1 cellular context compared by ENCODE assay signal in genomic region chr10:22415072-22415471, GRCh38.
TF ChIP-seq lines count a peak whose summit lies in the region.

No MANE protein-coding gene starts in this region.

TF ChIP-seq in HCT116, 20 proteins besides CTCF, POLR2A, EP300 and RAD21 (continued from another document):
- TF ChIP-seq ZBTB33 (IDR thresholded peaks at IDR 0.05; ENCODE audit: extremely low read depth, insufficient replicate concordance, low read length) (no peak), TCF7L2 (IDR thresholded peaks at IDR 0.05; ENCODE audit: borderline replicate concordance, extremely low read depth, insufficient read depth, insufficient read length) (no peak), ZFX (IDR thresholded peaks at IDR 0.05) (no peak), JUND (IDR thresholded peaks at IDR 0.05) (no peak)
